Comparison of ENCODE assay signal across 25 cellular contexts in the genomic region with DNA sequence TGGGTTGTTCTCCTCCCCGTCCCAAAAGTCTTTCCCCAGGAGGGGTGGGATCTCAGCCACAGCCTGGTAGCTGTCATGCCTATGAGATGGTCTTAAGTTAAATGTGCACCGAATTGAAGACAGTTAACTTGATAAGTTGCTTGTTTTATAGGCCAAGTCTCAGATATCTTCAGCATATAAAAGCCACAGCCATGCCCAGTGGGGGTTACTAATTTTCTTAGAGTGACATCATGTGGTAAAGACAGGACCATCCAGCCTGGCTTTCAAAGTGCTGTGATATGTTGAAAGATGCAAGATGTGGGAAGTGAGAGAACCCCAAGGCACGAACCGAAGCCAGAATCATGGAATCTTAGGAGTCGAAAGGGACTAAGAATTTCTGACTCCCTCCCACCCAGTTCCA. TPM values are rescaled to one million over a fixed set of nuclear protein-coding genes. Genes with fewer than 3 reads are reported as not detected.
DNase-seq lines count a peak whose midpoint lies in the region; ATAC-seq, FAIRE-seq and TF ChIP-seq lines count a peak whose summit lies in the region.
"Had no signal": no experiment of that assay in that cellular context is flagged by ENCODE, and none has a peak within 500 bp of the region (broad histone marks: within the 10 kb centered on the region; RNA-seq: fewer than 3 reads in every experiment).

No MANE protein-coding gene starts in this region.

- intact Hi-C loops in CD4-positive, alpha-beta T cell (cut with DNase I, micrococcal nuclease): no loop called here
- intact Hi-C loops in endothelial cell of umbilical vein (cut with micrococcal nuclease): no loop called here

- H3K4me3 Mint-ChIP-seq in CD4-positive, alpha-beta T cell: peak overlapping the region; percentile 13
- peak overlapping the region; percentile 44 for H3K4me3 Mint-ChIP-seq in natural killer cell treated with Interleukin-12 subunit alpha and Interleukin-12 subunit beta and Interleukin-15 and Interleukin-18, amount 100 ng/mL, for 72 hours
- H3K4me3 Mint-ChIP-seq: activated CD4-positive, alpha-beta T cell treated with anti-CD3 and anti-CD28 coated beads, Interleukin-2, amount 10 ng/mL, durations not matched to agents 7 days and 5 days; activated T-cell treated with anti-CD3 and anti-CD28 coated beads, Interleukin-2, amount 50 U/mL, for 24 hours; type B pancreatic cell had no signal

- H2AFZ ChIP-seq in endothelial cell of umbilical vein (ENCODE audit: low read depth, low read length): no peak overlapping the region

- ATAC-seq in CD4-positive, alpha-beta T cell (ENCODE audit: poor library complexity): no peak
- no peak for ATAC-seq in natural killer cell treated with Interleukin-12 subunit alpha and Interleukin-12 subunit beta and Interleukin-15 and Interleukin-18, amount 100 ng/mL, for 72 hours
- no peak for ATAC-seq in GM21390 (IDR thresholded peaks at IDR 0.05; ENCODE audit: unreplicated experiment)
- no peak for ATAC-seq in GM21529 (IDR thresholded peaks at IDR 0.05; ENCODE audit: unreplicated experiment)
- ATAC-seq: left lung had no signal

- no peak overlapping the region for H3K27ac ChIP-seq in CD4-positive, alpha-beta T cell (ENCODE audit: low read depth, low read length)
- no peak overlapping the region for H3K27ac ChIP-seq in endothelial cell of umbilical vein (ENCODE audit: insufficient read depth, low read depth, low read length)
- H3K27ac ChIP-seq: BLaER1, colonic mucosa, esophagus squamous epithelium, left lung, Peyer's patch had no signal

- peaks cover 5% of the 10 kb centered on the region for H3K4me1 Mint-ChIP-seq in CD4-positive, alpha-beta T cell (ENCODE audit: low read depth)
- peaks cover 13 to 16% of the 10 kb centered on the region in 2 donors for H3K4me1 Mint-ChIP-seq in natural killer cell treated with Interleukin-12 subunit alpha and Interleukin-12 subunit beta and Interleukin-15 and Interleukin-18, amount 100 ng/mL, for 72 hours (ENCODE audit: low read depth in 2 of 2)

- no peaks in the 10 kb centered on the region for H3K9me1 ChIP-seq in endothelial cell of umbilical vein (replicated peaks; ENCODE audit: control insufficient read depth, extremely low read depth, insufficient read depth, low read length)

- no peak overlapping the region for H3K27ac Mint-ChIP-seq in CD4-positive, alpha-beta T cell
- no peak overlapping the region for H3K27ac Mint-ChIP-seq in natural killer cell treated with Interleukin-12 subunit alpha and Interleukin-12 subunit beta and Interleukin-15 and Interleukin-18, amount 100 ng/mL, for 72 hours
- H3K27ac Mint-ChIP-seq: activated CD4-positive, alpha-beta T cell treated with anti-CD3 and anti-CD28 coated beads, Interleukin-2, amount 10 ng/mL, durations not matched to agents 7 days and 5 days; activated T-cell treated with anti-CD3 and anti-CD28 coated beads, Interleukin-2, amount 50 U/mL, for 24 hours; type B pancreatic cell had no signal

- peaks cover 49% of the 10 kb centered on the region for H3K27me3 Mint-ChIP-seq in CD4-positive, alpha-beta T cell
- peaks cover 35 to 51% of the 10 kb centered on the region in 2 donors for H3K27me3 Mint-ChIP-seq in natural killer cell treated with Interleukin-12 subunit alpha and Interleukin-12 subunit beta and Interleukin-15 and Interleukin-18, amount 100 ng/mL, for 72 hours
- H3K27me3 Mint-ChIP-seq: type B pancreatic cell had no signal

- H3K9me3 ChIP-seq in CD4-positive, alpha-beta T cell (ENCODE audit: control insufficient read depth, low read length): no peaks in the 10 kb centered on the region
- no peaks in the 10 kb centered on the region for H3K9me3 ChIP-seq in endothelial cell of umbilical vein (replicated peaks; ENCODE audit: control insufficient read depth, insufficient read depth, low read length)
- H3K9me3 ChIP-seq: colonic mucosa, esophagus squamous epithelium, left lung, Peyer's patch had no signal

- H4K20me1 ChIP-seq in endothelial cell of umbilical vein (replicated peaks; ENCODE audit: control insufficient read depth, extremely low read depth, insufficient read depth, low read length): no peaks in the 10 kb centered on the region
- H4K20me1 ChIP-seq: BLaER1 had no signal

- H3K36me3 ChIP-seq in endothelial cell of umbilical vein (ENCODE audit: control insufficient read depth in 2 of 2, extremely low read depth in 1 of 2, insufficient read depth in 2 of 2, low read length in 2 of 2): no peaks in the 10 kb centered on the region
- H3K36me3 ChIP-seq: BLaER1, colonic mucosa, esophagus squamous epithelium, left lung, Peyer's patch had no signal

- H3K36me3 Mint-ChIP-seq in CD4-positive, alpha-beta T cell (ENCODE audit: low read depth): no peaks in the 10 kb centered on the region
- peaks cover 8% of the 10 kb centered on the region for H3K36me3 Mint-ChIP-seq in natural killer cell treated with Interleukin-12 subunit alpha and Interleukin-12 subunit beta and Interleukin-15 and Interleukin-18, amount 100 ng/mL, for 72 hours
- H3K36me3 Mint-ChIP-seq: type B pancreatic cell had no signal

- no peak for TF ChIP-seq CTCF in CD4-positive, alpha-beta T cell (IDR thresholded peaks at IDR 0.05)
- TF ChIP-seq CTCF in endothelial cell of umbilical vein (IDR thresholded peaks at IDR 0.05; ENCODE audit: extremely low read depth in 1 of 2, insufficient read depth in 1 of 2, low read depth in 1 of 2, low read length in 2 of 2): peak in 1 of 2 donors; percentile 16

- H3K9me3 Mint-ChIP-seq in CD4-positive, alpha-beta T cell: no peaks in the 10 kb centered on the region
- H3K9me3 Mint-ChIP-seq in natural killer cell treated with Interleukin-12 subunit alpha and Interleukin-12 subunit beta and Interleukin-15 and Interleukin-18, amount 100 ng/mL, for 72 hours: no peaks in the 10 kb centered on the region
- H3K9me3 Mint-ChIP-seq: activated CD4-positive, alpha-beta T cell treated with anti-CD3 and anti-CD28 coated beads, Interleukin-2, amount 10 ng/mL, durations not matched to agents 7 days and 5 days; activated T-cell treated with anti-CD3 and anti-CD28 coated beads, Interleukin-2, amount 50 U/mL, for 24 hours; type B pancreatic cell had no signal

- FAIRE-seq in endothelial cell of umbilical vein (lab: Jason Lieb, UNC): peak; percentile 21
- FAIRE-seq: G401.6, H54 had no signal

- no peak overlapping the region for H3K9ac ChIP-seq in endothelial cell of umbilical vein (replicated peaks; ENCODE audit: extremely low read depth, insufficient read depth, low read length)
- H3K9ac ChIP-seq: BLaER1 had no signal

- BruUV-seq in endothelial cell of umbilical vein (replicated peaks; lab: Mats Ljungman, UMichigan): no TSS peak

- H3K4me1 ChIP-seq in endothelial cell of umbilical vein (ENCODE audit: control insufficient read depth, extremely low read depth, insufficient read depth, low read length): peaks cover 19% of the 10 kb centered on the region
- H3K4me1 ChIP-seq: BLaER1, colonic mucosa had no signal

- no peaks in the 10 kb centered on the region for H3K79me2 ChIP-seq in endothelial cell of umbilical vein (ENCODE audit: control insufficient read depth, insufficient read depth, low read length)

- dilution Hi-C loops in endothelial cell of umbilical vein (cut with MboI; ENCODE audit: extremely low pct_ligation_motif_present, low sequenced_read_pairs): no loop called here

- POLR2A ChIA-PET in CD4-positive, alpha-beta T cell (lab: Charles Lee): no interaction called here
- POLR2A ChIA-PET in endothelial cell of umbilical vein (lab: Charles Lee): no interaction called here

- CTCF ChIA-PET in CD4-positive, alpha-beta T cell (lab: Charles Lee): no interaction called here
- CTCF ChIA-PET in endothelial cell of umbilical vein (lab: Charles Lee): interaction anchor here (1.9 kb wide), 1 partner anchor 75 kb away, joined by 12 read pairs; no protein-coding TSS in a partner anchor

- no peak overlapping the region for H3K4me2 ChIP-seq in endothelial cell of umbilical vein (ENCODE audit: insufficient read depth, low read length)
- H3K4me2 ChIP-seq: BLaER1 had no signal

- in situ Hi-C loops in KBM-7 (cut with MboI; ENCODE audit: low pct_unique_long_range_greater_than_20kb, low sequenced_read_pairs): no loop called here

- no peak overlapping the region for H3K4me3 ChIP-seq in endothelial cell of umbilical vein (replicated peaks in 1 of 3; ENCODE audit: insufficient read depth in 1 of 3, low read depth in 1 of 3, low read length in 3 of 3)
- H3K4me3 ChIP-seq: BLaER1, colonic mucosa, esophagus squamous epithelium, left lung, Peyer's patch, skin epidermis had no signal

- TF ChIP-seq POLR2A in endothelial cell of umbilical vein (IDR thresholded peaks at IDR 0.05; ENCODE audit: low read depth, low read length): no peak

- DNase-seq in CD4-positive, alpha-beta T cell: no peak
- DNase-seq in KBM-7: peak; percentile 32
- peak; percentile 55 for DNase-seq in endothelial cell of umbilical vein (ENCODE audit: low read depth, low spot score)
- no peak for DNase-seq in natural killer cell treated with Interleukin-12 subunit alpha and Interleukin-12 subunit beta and Interleukin-15 and Interleukin-18, amount 100 ng/mL, for 72 hours (ENCODE audit: low spot score)
- no peak for DNase-seq in activated gamma-delta T cell treated with Interleukin-2 at 50 U/mL for 16 hours
- DNase-seq in kidney tubule cell (ENCODE audit: low spot score): no peak
- DNase-seq: activated CD4-positive, alpha-beta T cell treated with anti-CD3 and anti-CD28 coated beads, Interleukin-2, amount 10 ng/mL, durations not matched to agents 7 days and 5 days; activated naive CD4-positive, alpha-beta T cell treated with Interleukin-2 at 50 U/mL for 16 hours; activated T-cell treated with anti-CD3 and anti-CD28 coated beads, Interleukin-2, amount 50 U/mL, for 24 hours; colonic mucosa; DMS53; esophagus squamous epithelium; foreskin melanocyte; left lung; NCI-H1105; NCI-H2029 treated with DMSO at 0.1 percent for 48 hours; Peyer's patch had no signal

- peaks cover 28% of the 10 kb centered on the region for H3K27me3 ChIP-seq in CD4-positive, alpha-beta T cell (ENCODE audit: control insufficient read depth, insufficient read depth, low read length)
- no peaks in the 10 kb centered on the region for H3K27me3 ChIP-seq in endothelial cell of umbilical vein (ENCODE audit: control insufficient read depth in 2 of 2, insufficient read depth in 2 of 2, low read length in 2 of 2)
- H3K27me3 ChIP-seq: colonic mucosa, Peyer's patch had no signal

TF ChIP-seq in endothelial cell of umbilical vein, 7 proteins besides CTCF, POLR2A, EP300 and RAD21 (continues in another document):
- TF ChIP-seq EZH2 (IDR thresholded peaks at IDR 0.05; ENCODE audit: borderline replicate concordance, low read depth, low read length, severe bottlenecking): no peak

RNA-seq across cellular contexts. Expression of a gene that starts 42.1 kb away (rescaled TPM):
- 1 to 10 TPM; 1.1 to 1.3 TPM for total RNA-seq in CD4-positive, alpha-beta T cell
- total RNA-seq in endothelial cell of umbilical vein: 81.4 and 82.0 TPM in 2 replicates
- polyA plus RNA-seq in endothelial cell of umbilical vein: 91.7 and 119 TPM in 2 replicates
- polyA plus RNA-seq in endothelial cell of umbilical vein (2011; cell fraction: cytosol; rRNA removed): 92.1 and 97.9 TPM in 2 replicates
- 146 and 167 TPM in 2 replicates for polyA plus RNA-seq in endothelial cell of umbilical vein (2011; cell fraction: nucleus; rRNA removed)
- 72.5 and 82.2 TPM in 2 replicates for polyA plus RNA-seq in endothelial cell of umbilical vein (2012)
- polyA minus RNA-seq in endothelial cell of umbilical vein: 291 and 351 TPM in 2 replicates
- not detected for polyA minus RNA-seq in endothelial cell of umbilical vein (2011; cell fraction: cytosol; rRNA and poly(A)+ RNA removed)
- polyA minus RNA-seq in endothelial cell of umbilical vein (2011; cell fraction: nucleus; rRNA and poly(A)+ RNA removed): 376 and 437 TPM in 2 replicates
- total RNA-seq in natural killer cell treated with Interleukin-12 subunit alpha and Interleukin-12 subunit beta and Interleukin-15 and Interleukin-18, amount 100 ng/mL, for 72 hours: under 1 TPM; 0.45 to 0.78 TPM
- polyA plus RNA-seq: IgD-negative memory B cell had no signal

Comparison
In these comparisons a context has a peak if more than half of its experiments do, and no peak if none do; other contexts are left out.
1. DNase-seq: peak in KBM-7 (single experiment) and endothelial cell of umbilical vein (single experiment); none in CD4-positive, alpha-beta T cell (0 of 10), natural killer cell treated with Interleukin-12 subunit alpha and Interleukin-12 subunit beta and Interleukin-15 and Interleukin-18, amount 100 ng/mL, for 72 hours (single experiment), activated gamma-delta T cell treated with Interleukin-2 at 50 U/mL for 16 hours (single experiment) and kidney tubule cell (single experiment).
2. RNA of a gene that starts 42.1 kb away (total RNA-seq): 81.4 to 82.0 TPM in endothelial cell of umbilical vein; 1.1 to 1.3 TPM in CD4-positive, alpha-beta T cell and 0.45 to 0.78 TPM in natural killer cell treated with Interleukin-12 subunit alpha and Interleukin-12 subunit beta and Interleukin-15 and Interleukin-18, amount 100 ng/mL, for 72 hours; every median in the first group is over 10 times any median in the second.